7 cellular contexts compared by ENCODE assay signal in the genomic region with DNA sequence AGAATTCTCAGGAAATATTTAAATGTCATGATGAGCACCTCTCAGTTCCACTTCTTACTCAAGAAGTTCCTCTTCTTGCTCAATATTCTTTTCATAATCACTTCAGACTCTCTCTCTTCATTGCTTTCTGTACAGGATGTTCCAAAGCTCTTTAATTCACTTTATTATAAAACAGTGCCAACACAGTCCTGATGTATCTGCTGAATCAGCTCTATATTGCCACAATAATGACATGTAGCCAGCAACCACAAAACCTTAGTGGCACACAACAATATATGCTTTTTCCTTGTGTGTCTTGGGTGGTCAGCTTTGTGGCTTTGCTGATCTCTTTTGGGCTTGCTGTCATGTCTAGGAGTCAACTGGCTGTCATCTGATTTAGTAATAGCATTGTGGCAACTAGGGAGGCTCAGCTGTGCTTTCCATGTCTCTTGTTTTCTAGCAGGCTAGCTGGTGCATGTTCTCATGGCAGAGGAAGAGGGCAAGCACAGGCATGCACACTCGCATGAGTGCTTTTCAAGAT. TPM values are rescaled to one million over a fixed set of nuclear protein-coding genes. Genes with fewer than 3 reads are reported as not detected.
A peak's percentile ranks its signal among the peaks of the same experiment; 100 is the strongest.
DNase-seq lines count a peak whose midpoint lies in the region; ATAC-seq, FAIRE-seq and TF ChIP-seq lines count a peak whose summit lies in the region.

No MANE protein-coding gene starts in this region.

- WGBS in adipose tissue, 3 donors = 80 to 97% (median 96%) methylated on average over 1 of the region's 1 CpG

- no peaks in the 10 kb centered on the region for H3K4me1 Mint-ChIP-seq in stimulated activated effector memory CD8-positive, alpha-beta T cell treated with anti-CD3 and anti-CD28 coated beads, Interleukin-12 subunit alpha, Interleukin-12 subunit beta, amount 100 ng/mL, for 72 hours

- H3K27ac Mint-ChIP-seq in stimulated activated effector memory CD8-positive, alpha-beta T cell treated with anti-CD3 and anti-CD28 coated beads, Interleukin-12 subunit alpha, Interleukin-12 subunit beta, amount 100 ng/mL, for 72 hours = no peak overlapping the region

- FAIRE-seq in HTR-8/SVneo (lab: Jason Lieb, UNC) = no peak

- TF ChIP-seq CTCF in foreskin fibroblast (IDR thresholded peaks at IDR 0.05; ENCODE audit: low read depth, low read length) = no peak

- ATAC-seq in GM19452 (IDR thresholded peaks at IDR 0.05; ENCODE audit: unreplicated experiment) = peak; percentile 50
- peak; percentile 51 for ATAC-seq in HG03354 (IDR thresholded peaks at IDR 0.05; ENCODE audit: poor library complexity, severe bottlenecking, unreplicated experiment)
- peak; percentile 60 for ATAC-seq in stimulated activated effector memory CD8-positive, alpha-beta T cell treated with anti-CD3 and anti-CD28 coated beads, Interleukin-12 subunit alpha, Interleukin-12 subunit beta, amount 100 ng/mL, for 72 hours

- H3K27ac ChIP-seq in adipose tissue (ENCODE audit: low read depth, low read length) = peak overlapping the region; percentile 55

- H3K4me3 ChIP-seq in foreskin fibroblast (ENCODE audit: low read depth in 1 of 2, low read length in 2 of 2) = no peak overlapping the region

- H3K36me3 Mint-ChIP-seq in stimulated activated effector memory CD8-positive, alpha-beta T cell treated with anti-CD3 and anti-CD28 coated beads, Interleukin-12 subunit alpha, Interleukin-12 subunit beta, amount 100 ng/mL, for 72 hours = no peaks in the 10 kb centered on the region

- H3K9me3 Mint-ChIP-seq in stimulated activated effector memory CD8-positive, alpha-beta T cell treated with anti-CD3 and anti-CD28 coated beads, Interleukin-12 subunit alpha, Interleukin-12 subunit beta, amount 100 ng/mL, for 72 hours = peaks cover 7% of the 10 kb centered on the region

- no peak overlapping the region for H3K4me3 Mint-ChIP-seq in stimulated activated effector memory CD8-positive, alpha-beta T cell treated with anti-CD3 and anti-CD28 coated beads, Interleukin-12 subunit alpha, Interleukin-12 subunit beta, amount 100 ng/mL, for 72 hours

- no peak for DNase-seq in stimulated activated effector memory CD8-positive, alpha-beta T cell treated with anti-CD3 and anti-CD28 coated beads, Interleukin-12 subunit alpha, Interleukin-12 subunit beta, amount 100 ng/mL, for 72 hours (ENCODE audit: low spot score in 2 of 2)
- no peak for DNase-seq in stimulated activated CD4-positive, alpha-beta T cell treated with anti-CD3 and anti-CD28 coated beads, Interleukin-2, amount 100 ng/mL, for 48 hours
- DNase-seq in foreskin fibroblast (no peak), HTR-8/SVneo (ENCODE audit: insufficient read length, low spot score) (no peak)

RNA-seq across cellular contexts. Expression of gene SLC2A13, which starts 52.8 kb away (rescaled TPM):
- polyA plus RNA-seq in adipose tissue = 1 to 10 TPM; 1.7 to 3.5 (median 2.6) TPM
